Comparison of ENCODE assay signal across 22 cellular contexts in genomic region chr1:171844381-171844780, GRCh38. TPM values are rescaled to one million over a fixed set of nuclear protein-coding genes. Genes with fewer than 3 reads are reported as not detected.
"Had no signal": no experiment of that assay in that cellular context is flagged by ENCODE, and none has a peak within 500 bp of the region (broad histone marks: within the 10 kb centered on the region; RNA-seq: fewer than 3 reads in every experiment).

No MANE protein-coding gene starts in this region.

- H3K36me3 ChIP-seq: ascending aorta, cardiac muscle cell, lower lobe of right lung, prostate gland, suprapubic skin, vagina, WERI-Rb-1 had no signal

- H3K27ac ChIP-seq: ascending aorta, cardiac muscle cell, epithelial cell of prostate, lower lobe of right lung, prostate gland, suprapubic skin, vagina, WERI-Rb-1 had no signal

- H3K9me3 ChIP-seq: ascending aorta, lower lobe of right lung, prostate gland, suprapubic skin, vagina had no signal

- H3K27me3 ChIP-seq: ascending aorta, suprapubic skin, vagina had no signal

- H3K4me3 ChIP-seq: ascending aorta, cardiac muscle cell, lower lobe of right lung, prostate gland, suprapubic skin, vagina had no signal

- H3K4me1 ChIP-seq: ascending aorta, prostate gland had no signal

- ATAC-seq: activated T-cell treated with anti-CD3 and anti-CD28 coated beads, Interleukin-2, amount 50 U/mL, for 72 hours; effector memory CD8-positive, alpha-beta T cell; lower lobe of right lung; natural killer cell; right cardiac atrium; stimulated activated naive CD8-positive, alpha-beta T cell treated with anti-CD3 and anti-CD28 coated beads, Interleukin-15, Interleukin-2, amounts not matched to agents 100 U/mL and 50 U/mL, for 24 hours; T-helper 17 cell had no signal

- DNase-seq: activated CD4-positive, alpha-beta T cell treated with anti-CD3 and anti-CD28 coated beads for 1 hour; activated CD4-positive, alpha-beta T cell treated with anti-CD3 and anti-CD28 coated beads, Interleukin-2, amount 50 U/mL, for 4 hours; activated gamma-delta T cell; activated T-cell treated with anti-CD3 and anti-CD28 coated beads, Interleukin-2, amount 50 U/mL, for 72 hours; dermis blood vessel endothelial cell; effector memory CD8-positive, alpha-beta T cell; head of caudate nucleus; lower lobe of right lung; natural killer cell; occipital lobe; right cardiac atrium; stimulated activated CD4-positive, alpha-beta T cell treated with anti-CD3 and anti-CD28 coated beads, Interleukin-2, amount 100 ng/mL, for 24 hours; stimulated activated naive CD8-positive, alpha-beta T cell treated with anti-CD3 and anti-CD28 coated beads, Interleukin-15, Interleukin-2, amounts not matched to agents 100 U/mL and 50 U/mL, for 24 hours; T-helper 17 cell; trophoblast cell; WERI-Rb-1 had no signal

RNA-seq across cellular contexts. Expression of gene DNM3, which starts 3.1 kb away (rescaled TPM):
- polyA plus RNA-seq: cardiac muscle cell had no signal
